23 cellular contexts compared by ENCODE assay signal in the genomic region with DNA sequence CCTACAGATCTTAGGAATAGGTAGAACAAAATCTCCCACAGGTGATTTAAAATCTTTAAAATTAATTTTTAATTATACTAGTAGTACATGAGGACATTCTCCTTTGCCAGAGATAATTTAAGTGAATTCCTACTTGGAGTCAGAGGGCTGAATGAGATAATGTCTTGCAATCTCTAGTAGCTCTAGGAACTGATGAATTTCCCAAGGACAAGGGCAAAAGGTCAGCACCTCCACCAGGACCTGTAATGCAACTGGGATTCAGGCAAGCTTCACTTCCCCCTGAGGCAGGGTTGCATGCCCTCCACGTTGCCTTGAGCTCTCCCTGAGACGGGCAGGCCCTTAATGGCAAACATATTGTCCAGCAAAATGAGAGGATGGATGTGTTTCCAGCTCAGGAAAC.
DNase-seq lines count a peak whose midpoint lies in the region; ATAC-seq, FAIRE-seq and TF ChIP-seq lines count a peak whose summit lies in the region.
"Had no signal": no experiment of that assay in that cellular context is flagged by ENCODE, and none has a peak within 500 bp of the region (broad histone marks: within the 10 kb centered on the region; RNA-seq: fewer than 3 reads in every experiment).

No MANE protein-coding gene starts in this region.

- H3K9me3 ChIP-seq in K562 (replicated peaks; ENCODE audit: control insufficient read depth, insufficient read depth, low read depth, low read length) (no peaks in the 10 kb centered on the region), osteoblast (ENCODE audit: low read depth, low read length) (no peaks in the 10 kb centered on the region)

- H3K4me3 ChIP-seq in K562 (no peak overlapping the region), osteoblast (ENCODE audit: insufficient read depth, low read length) (no peak overlapping the region)

- intact Hi-C loops in K562 (cut with micrococcal nuclease), result loop anchor here (10.0 kb wide), 1 partner anchor 345 kb away; no protein-coding TSS in a partner anchor

- H3K79me2 ChIP-seq in K562 (ENCODE audit: control insufficient read depth, insufficient read depth, low read length) (no peaks in the 10 kb centered on the region), osteoblast (ENCODE audit: insufficient read depth, low read length) (no peaks in the 10 kb centered on the region)

- H3K27me3 ChIP-seq in K562 (ENCODE audit: control insufficient read depth in 2 of 2, insufficient read depth in 2 of 2, low read length in 2 of 2), result no peaks in the 10 kb centered on the region
- no peaks in the 10 kb centered on the region for H3K27me3 ChIP-seq in osteoblast (ENCODE audit: insufficient read depth, low read length)

- TF ChIP-seq RAD21 in K562 (CRISPR knock-in tag; conservative IDR thresholded peaks at IDR 0.05 in 1 of 2, IDR thresholded peaks at IDR 0.05 in 1 of 2), result no peak

- no peak overlapping the region for H3K4me2 ChIP-seq in K562 (ENCODE audit: insufficient read depth, low read length)
- no peak overlapping the region for H3K4me2 ChIP-seq in osteoblast (ENCODE audit: insufficient read depth, low read length)

- TF ChIP-seq POLR2A in K562 (conservative IDR thresholded peaks at IDR 0.05), result no peak

- BruUV-seq in K562 (replicated peaks; lab: Mats Ljungman, UMichigan), result no TSS peak

- H3K36me3 ChIP-seq in K562 (ENCODE audit: control insufficient read depth, insufficient read depth, low read length) (no peaks in the 10 kb centered on the region), osteoblast (ENCODE audit: insufficient read depth, low read length) (no peaks in the 10 kb centered on the region)

- POLR2A ChIA-PET in K562 (lab: Yijun Ruan, JAX), result interaction anchor here (1.1 kb wide), 1 partner anchor 12 kb away, joined by 3 read pairs; no protein-coding TSS in a partner anchor

- H2AFZ ChIP-seq in K562 (ENCODE audit: low read depth, low read length) (no peak overlapping the region), osteoblast (ENCODE audit: low read length) (no peak overlapping the region)

- H4K20me1 ChIP-seq in K562 (replicated peaks; ENCODE audit: control insufficient read depth, insufficient read depth, low read length) (no peaks in the 10 kb centered on the region), osteoblast (ENCODE audit: insufficient read depth, low read length) (no peaks in the 10 kb centered on the region)

- H3K4me1 ChIP-seq in K562 (replicated peaks in 1 of 2; ENCODE audit: control insufficient read depth in 2 of 2, insufficient read depth in 2 of 2, low read length in 2 of 2) (peaks cover 8 to 37% of the 10 kb centered on the region in 2 experiments; a peak in 4 of 5 replicates), osteoblast (ENCODE audit: insufficient read depth, low read length) (peaks cover 41% of the 10 kb centered on the region)

- H3K9ac ChIP-seq in K562 (ENCODE audit: insufficient read depth in 1 of 2, low read depth in 2 of 2, low read length in 2 of 2), result no peak overlapping the region

- peak; percentile 25 for DNase-seq in ELF-1 (ENCODE audit: low read depth, low spot score)
- DNase-seq in NCI-H69 (lab: John Stamatoyannopoulos, UW), result peak; percentile 15
- no peak for DNase-seq in K562 (ENCODE audit: extremely low read depth in 1 of 4, low spot score in 3 of 4)
- no peak for DNase-seq in osteoblast (ENCODE audit: insufficient read length, low spot score, missing footprints)
- no peak for DNase-seq in dermis blood vessel endothelial cell
- no peak for DNase-seq in left lobe of liver (ENCODE audit: low spot score)
- DNase-seq in activated CD8-positive, alpha-beta memory T cell treated with anti-CD3 and anti-CD28 coated beads, Interleukin-2, amount 50 U/mL, for 4 hours, result no peak
- DNase-seq: CD8-positive, alpha-beta memory T cell; DMS 273 treated with DMSO at 0.1 percent for 48 hours; DMS79; KG1; MM.1S; NCI-H1048; NCI-H1417; NCI-H1694 treated with DMSO at 0.1 percent for 48 hours; NCI-H2081; NCI-H2227 treated with DMSO at 0.1 percent for 48 hours; NCI-H510A; NCI-H748 treated with DMSO at 0.1 percent for 48 hours had no signal

- WGBS in K562 (ENCODE audit: insufficient coverage, low coverage, missing lambda C conversion rate), result 27% methylated on average over 2 of the region's 2 CpGs

- no peak for TF ChIP-seq CTCF in K562 (IDR thresholded peaks at IDR 0.05 in 2 of 3, conservative IDR thresholded peaks at IDR 0.05 in 1 of 3; ENCODE audit: insufficient read depth in 2 of 3, low read depth in 1 of 3, low read length in 3 of 3)
- TF ChIP-seq CTCF in osteoblast (IDR thresholded peaks at IDR 0.05; ENCODE audit: extremely low read depth, low read depth, low read length), result no peak

- ATAC-seq in K562 (no peak), HG03354 (IDR thresholded peaks at IDR 0.05; ENCODE audit: poor library complexity, severe bottlenecking, unreplicated experiment) (no peak), left lobe of liver (no peak)

- in situ Hi-C loops in K562 (cut with MboI), result no loop called here

- TF ChIP-seq EP300 in K562 (IDR thresholded peaks at IDR 0.05; ENCODE audit: low read length), result no peak

- no peak for FAIRE-seq in K562 (lab: Jason Lieb, UNC)
- FAIRE-seq: GM12892, H54, RCC 7860 had no signal

- CTCF ChIA-PET in K562 (lab: Yijun Ruan, JAX; ENCODE audit: low intra/inter-chr PET ratio), result no interaction called here

- H3K9me1 ChIP-seq in K562 (ENCODE audit: control insufficient read depth, insufficient read depth, low read length), result no peaks in the 10 kb centered on the region

- H3K27ac ChIP-seq in K562 (ENCODE audit: extremely low read depth, low read depth, low read length) (peak overlapping the region; percentile 45; the same call in 1 of the 3 replicates), osteoblast (ENCODE audit: low read depth, low read length) (peak overlapping the region; percentile 64)

TF ChIP-seq in K562, 482 proteins besides CTCF, POLR2A, EP300 and RAD21:
- TF ChIP-seq ZNF134 (CRISPR knock-in tag; conservative IDR thresholded peaks at IDR 0.05) (no peak), ESRRA (IDR thresholded peaks at IDR 0.05; ENCODE audit: borderline replicate concordance, low read depth) (peak; percentile 64; the same call in 1 of the 2 replicates), HNRNPH1 (optimal IDR thresholded peaks at IDR 0.05; ENCODE audit: low read depth, low read length) (no peak), ZNF436 (CRISPR knock-in tag; IDR thresholded peaks at IDR 0.05) (no peak), ETV6 (IDR thresholded peaks at IDR 0.05; ENCODE audit: borderline replicate concordance in 1 of 2, low read depth in 2 of 2, low read length in 1 of 2) (no peak), ETV6 (CRISPR knock-in tag; IDR thresholded peaks at IDR 0.05; ENCODE audit: borderline replicate concordance) (no peak), SMAD4 (CRISPR knock-in tag; conservative IDR thresholded peaks at IDR 0.05) (no peak)

Comparison
In these comparisons a context has a peak if more than half of its experiments do, and no peak if none do; other contexts are left out.
1. DNase-seq: peak in ELF-1 (single experiment) and NCI-H69 (single experiment); none in K562 (0 of 4), osteoblast (single experiment), dermis blood vessel endothelial cell (single experiment), left lobe of liver (single experiment) and activated CD8-positive, alpha-beta memory T cell treated with anti-CD3 and anti-CD28 coated beads, Interleukin-2, amount 50 U/mL, for 4 hours (single experiment).